In genomic region chr14:95156765-95157194, GRCh38 we compare ENCODE assay signal across 8 cellular contexts. TPM values are rescaled to one million over a fixed set of nuclear protein-coding genes. Genes with fewer than 3 reads are reported as not detected.
DNase-seq lines count a peak whose midpoint lies in the region; ATAC-seq, FAIRE-seq and TF ChIP-seq lines count a peak whose summit lies in the region.

No MANE protein-coding gene starts in this region.

- no peak for TF ChIP-seq CTCF in DND-41 (IDR thresholded peaks at IDR 0.05; ENCODE audit: borderline replicate concordance, extremely low read depth, low read length, poor library complexity, severe bottlenecking)
- TF ChIP-seq CTCF in endothelial cell of umbilical vein (IDR thresholded peaks at IDR 0.05; ENCODE audit: extremely low read depth in 1 of 2, insufficient read depth in 1 of 2, low read depth in 1 of 2, low read length in 2 of 2) = no peak

- peaks cover 6% of the 10 kb centered on the region for H3K36me3 Mint-ChIP-seq in activated CD4-positive, alpha-beta memory T cell treated with anti-CD3 and anti-CD28 coated beads for 36 hours

- intact Hi-C loops in activated CD4-positive, alpha-beta memory T cell treated with anti-CD3 and anti-CD28 coated beads for 36 hours (cut with micrococcal nuclease) = loop anchor here (1.0 to 5.0 kb wide), 4 partner anchors 14 to 378 kb away; partner anchors contain the start of genes CLMN and SYNE3
- intact Hi-C loops in endothelial cell of umbilical vein (cut with micrococcal nuclease) = loop anchor here (1.0 to 10.0 kb wide), 7 partner anchors 27 to 358 kb away; partner anchors contain the start of gene SYNE3

- no peaks in the 10 kb centered on the region for H3K27me3 ChIP-seq in DND-41 (ENCODE audit: insufficient read depth, low read length, poor library complexity)
- no peaks in the 10 kb centered on the region for H3K27me3 ChIP-seq in HUES64 (ENCODE audit: insufficient read depth, low read length)
- no peaks in the 10 kb centered on the region for H3K27me3 ChIP-seq in endothelial cell of umbilical vein (ENCODE audit: control insufficient read depth in 2 of 2, insufficient read depth in 2 of 2, low read length in 2 of 2)
- H3K27me3 ChIP-seq in muscle layer of colon (ENCODE audit: control insufficient read depth in 1 of 2, insufficient read depth in 2 of 2, low read length in 2 of 2) = no peaks in the 10 kb centered on the region
- H3K27me3 ChIP-seq in stomach smooth muscle (ENCODE audit: control insufficient read depth in 1 of 2, insufficient read depth in 2 of 2, low read length in 2 of 2) = no peaks in the 10 kb centered on the region

- BruUV-seq in endothelial cell of umbilical vein (replicated peaks; lab: Mats Ljungman, UMichigan) = no TSS peak

- H3K4me2 ChIP-seq in DND-41 (ENCODE audit: insufficient read depth, low read length) (peak overlapping the region; percentile 67), endothelial cell of umbilical vein (ENCODE audit: insufficient read depth, low read length) (peak overlapping the region; percentile 98)

- H4K20me1 ChIP-seq in DND-41 (ENCODE audit: insufficient read depth, low read length) = peaks cover 33% of the 10 kb centered on the region
- H4K20me1 ChIP-seq in endothelial cell of umbilical vein (replicated peaks; ENCODE audit: control insufficient read depth, extremely low read depth, insufficient read depth, low read length) = peaks cover 15% of the 10 kb centered on the region

- no peak for TF ChIP-seq POLR2A in endothelial cell of umbilical vein (IDR thresholded peaks at IDR 0.05; ENCODE audit: low read depth, low read length)

- no peaks in the 10 kb centered on the region for H3K9me1 ChIP-seq in endothelial cell of umbilical vein (replicated peaks; ENCODE audit: control insufficient read depth, extremely low read depth, insufficient read depth, low read length)

- H3K9me3 ChIP-seq in DND-41 (ENCODE audit: insufficient read depth, low read length, severe bottlenecking) (no peaks in the 10 kb centered on the region), HUES64 (ENCODE audit: insufficient read depth, low read depth, low read length) (no peaks in the 10 kb centered on the region), endothelial cell of umbilical vein (replicated peaks; ENCODE audit: control insufficient read depth, insufficient read depth, low read length) (no peaks in the 10 kb centered on the region), muscle layer of colon (ENCODE audit: low read length) (no peaks in the 10 kb centered on the region), stomach smooth muscle (ENCODE audit: control insufficient read depth in 2 of 2, low read length in 2 of 2) (no peaks in the 10 kb centered on the region)

- H3K27ac ChIP-seq in DND-41 (ENCODE audit: low read length) = peak overlapping the region; percentile 99
- H3K27ac ChIP-seq in HUES64 (ENCODE audit: low read depth, low read length) = peak overlapping the region; percentile 82; the same call in 1 of the 2 replicates
- peak overlapping the region; percentile 65 for H3K27ac ChIP-seq in endothelial cell of umbilical vein (ENCODE audit: insufficient read depth, low read depth, low read length)
- peak overlapping the region; percentile 90 for H3K27ac ChIP-seq in muscle layer of colon (ENCODE audit: low read depth, low read length)
- peak overlapping the region; percentile 42 for H3K27ac ChIP-seq in stomach smooth muscle (ENCODE audit: low read length)

- H3K4me1 ChIP-seq in DND-41 (ENCODE audit: insufficient read depth, low read length) (peaks cover 38% of the 10 kb centered on the region), HUES64 (ENCODE audit: insufficient read depth, low read length) (peaks cover 16% of the 10 kb centered on the region), endothelial cell of umbilical vein (ENCODE audit: control insufficient read depth, extremely low read depth, insufficient read depth, low read length) (peaks cover 18% of the 10 kb centered on the region), muscle layer of colon (ENCODE audit: insufficient read depth, low read length) (peaks cover 41% of the 10 kb centered on the region), stomach smooth muscle (ENCODE audit: control insufficient read depth, insufficient read depth, low read length) (peaks cover 16% of the 10 kb centered on the region)

- H3K9ac ChIP-seq in DND-41 (ENCODE audit: low read depth, low read length) = peak overlapping the region; percentile 97
- peak overlapping the region; percentile 90 for H3K9ac ChIP-seq in HUES64 (ENCODE audit: low read depth, low read length)
- H3K9ac ChIP-seq in endothelial cell of umbilical vein (replicated peaks; ENCODE audit: extremely low read depth, insufficient read depth, low read length) = peak overlapping the region; percentile 68
- peak overlapping the region; percentile 89 for H3K9ac ChIP-seq in muscle layer of colon (ENCODE audit: low read length)
- H3K9ac ChIP-seq in stomach smooth muscle (ENCODE audit: low read length in 2 of 2) = peak overlapping the region; percentile 77 to 92

- H3K36me3 ChIP-seq in DND-41 (ENCODE audit: insufficient read depth, low read length) (peaks cover 4% of the 10 kb centered on the region; the same call in 1 of the 2 replicates), HUES64 (ENCODE audit: insufficient read depth, low read length) (no peaks in the 10 kb centered on the region), endothelial cell of umbilical vein (ENCODE audit: control insufficient read depth in 2 of 2, extremely low read depth in 1 of 2, insufficient read depth in 2 of 2, low read length in 2 of 2) (no peaks in the 10 kb centered on the region), muscle layer of colon (ENCODE audit: insufficient read depth, low read length) (no peaks in the 10 kb centered on the region), stomach smooth muscle (ENCODE audit: control insufficient read depth in 2 of 2, insufficient read depth in 2 of 2, low read length in 2 of 2) (no peaks in the 10 kb centered on the region)

- H3K4me3 Mint-ChIP-seq in activated CD4-positive, alpha-beta memory T cell treated with anti-CD3 and anti-CD28 coated beads for 36 hours = peak overlapping the region; percentile 82

- CTCF ChIA-PET in activated CD4-positive, alpha-beta memory T cell treated with anti-CD3 and anti-CD28 coated beads for 36 hours (lab: Charles Lee) = no interaction called here
- CTCF ChIA-PET in endothelial cell of umbilical vein (lab: Charles Lee) = interaction anchor here (1.4 to 1.6 kb wide), 3 partner anchors 18 to 205 kb away, joined by 3 to 6 read pairs (median 4); partner anchors contain the start of gene CLMN

- no peak for FAIRE-seq in endothelial cell of umbilical vein (lab: Jason Lieb, UNC)

- peaks cover 43% of the 10 kb centered on the region for H3K4me1 Mint-ChIP-seq in activated CD4-positive, alpha-beta memory T cell treated with anti-CD3 and anti-CD28 coated beads for 36 hours (ENCODE audit: low read depth)

- peak overlapping the region; percentile 77 for H3K27ac Mint-ChIP-seq in activated CD4-positive, alpha-beta memory T cell treated with anti-CD3 and anti-CD28 coated beads for 36 hours

- dilution Hi-C loops in endothelial cell of umbilical vein (cut with MboI; ENCODE audit: extremely low pct_ligation_motif_present, low sequenced_read_pairs) = no loop called here

- DNase-seq in DND-41 = peak; percentile 35
- peak; percentile 50 for DNase-seq in activated CD4-positive, alpha-beta memory T cell treated with anti-CD3 and anti-CD28 coated beads for 36 hours
- DNase-seq in endothelial cell of umbilical vein (ENCODE audit: low read depth, low spot score) = peak; percentile 34
- no peak for DNase-seq in T1000 (lab: John Stamatoyannopoulos, UW)

- peak; percentile 36 for ATAC-seq in DND-41 (ENCODE audit: insufficient read depth, low read depth)
- peak; percentile 38 for ATAC-seq in GM21528 (IDR thresholded peaks at IDR 0.05; ENCODE audit: low FRiP score, unreplicated experiment)

- no peaks in the 10 kb centered on the region for H3K27me3 Mint-ChIP-seq in activated CD4-positive, alpha-beta memory T cell treated with anti-CD3 and anti-CD28 coated beads for 36 hours

- H2AFZ ChIP-seq in DND-41 (ENCODE audit: low read depth, low read length) (peak overlapping the region; percentile 64), endothelial cell of umbilical vein (ENCODE audit: low read depth, low read length) (peak overlapping the region; percentile 74)

- peak overlapping the region; percentile 59 to 68; a peak in 3 of 4 replicates for H3K4me3 ChIP-seq in DND-41 (ENCODE audit: low read depth in 1 of 2, low read length in 2 of 2)
- H3K4me3 ChIP-seq in HUES64 (ENCODE audit: low read length) = peak overlapping the region; percentile 85
- H3K4me3 ChIP-seq in endothelial cell of umbilical vein (replicated peaks in 1 of 3; ENCODE audit: insufficient read depth in 1 of 3, low read depth in 1 of 3, low read length in 3 of 3) = peak overlapping the region; percentile 60 to 92 (median 90)
- peak overlapping the region; percentile 84 to 92 for H3K4me3 ChIP-seq in muscle layer of colon (ENCODE audit: low read depth in 1 of 2, low read length in 2 of 2)
- peak overlapping the region; percentile 71 to 81 for H3K4me3 ChIP-seq in stomach smooth muscle (ENCODE audit: low read length in 2 of 2)

- no peaks in the 10 kb centered on the region for H3K9me3 Mint-ChIP-seq in activated CD4-positive, alpha-beta memory T cell treated with anti-CD3 and anti-CD28 coated beads for 36 hours

- POLR2A ChIA-PET in activated CD4-positive, alpha-beta memory T cell treated with anti-CD3 and anti-CD28 coated beads for 36 hours (lab: Charles Lee) = no interaction called here
- POLR2A ChIA-PET in endothelial cell of umbilical vein (lab: Charles Lee) = no interaction called here

- peaks cover 67% of the 10 kb centered on the region for H3K79me2 ChIP-seq in DND-41 (ENCODE audit: insufficient read depth, low read length)
- H3K79me2 ChIP-seq in endothelial cell of umbilical vein (ENCODE audit: control insufficient read depth, insufficient read depth, low read length) = peaks cover 51% of the 10 kb centered on the region

- under 1% methylated on average over 61 of the region's 61 CpGs for WGBS in HUES64

TF ChIP-seq in endothelial cell of umbilical vein, 7 proteins besides CTCF, POLR2A, EP300 and RAD21:
- TF ChIP-seq POLR2AphosphoS5 (IDR thresholded peaks at IDR 0.05; ENCODE audit: insufficient read depth, low read depth, low read length) (no peak), JUN (IDR thresholded peaks at IDR 0.05; ENCODE audit: borderline replicate concordance, insufficient read depth, insufficient read length, low read depth) (no peak)

RNA-seq across cellular contexts. Expression of gene DICER1, which starts 0.5 kb away (rescaled TPM):
- polyA plus RNA-seq in HUES64 (2013, experiment 1 of 2) = 46.9 TPM
- polyA plus RNA-seq in HUES64 (2013, experiment 2 of 2) = 49.3 TPM
- 10 to 100 TPM; 39.9 to 40.9 TPM for total RNA-seq in activated CD4-positive, alpha-beta memory T cell treated with anti-CD3 and anti-CD28 coated beads for 36 hours
- total RNA-seq in endothelial cell of umbilical vein = 41.1 and 43.6 TPM in 2 replicates
- polyA plus RNA-seq in endothelial cell of umbilical vein = 8.2 and 8.3 TPM in 2 replicates
- 4.9 and 7.3 TPM in 2 replicates for polyA plus RNA-seq in endothelial cell of umbilical vein (2011; cell fraction: cytosol; rRNA removed)
- 55.9 and 65.8 TPM in 2 replicates for polyA plus RNA-seq in endothelial cell of umbilical vein (2011; cell fraction: nucleus; rRNA removed)
- 13.5 and 16.3 TPM in 2 replicates for polyA plus RNA-seq in endothelial cell of umbilical vein (2012)
- 68.4 and 71.1 TPM in 2 replicates for polyA minus RNA-seq in endothelial cell of umbilical vein
- polyA minus RNA-seq in endothelial cell of umbilical vein (2011; cell fraction: cytosol; rRNA and poly(A)+ RNA removed) = 39.0 TPM
- 78.9 and 114 TPM in 2 replicates for polyA minus RNA-seq in endothelial cell of umbilical vein (2011; cell fraction: nucleus; rRNA and poly(A)+ RNA removed)

Comparison
In these comparisons a context has a peak if more than half of its experiments do, and no peak if none do; other contexts are left out.
1. H3K27ac ChIP-seq: peak in every context shown above with its lines; median percentile 99 in DND-41; 90 in muscle layer of colon; 82 in HUES64; 65 in endothelial cell of umbilical vein; 42 in stomach smooth muscle.